24 cellular contexts compared by ENCODE assay signal in genomic region chr22:33518405-33518804, GRCh38.
DNase-seq lines count a peak whose midpoint lies in the region; ATAC-seq, FAIRE-seq and TF ChIP-seq lines count a peak whose summit lies in the region.
"Had no signal": no experiment of that assay in that cellular context is flagged by ENCODE, and none has a peak within 500 bp of the region (broad histone marks: within the 10 kb centered on the region; RNA-seq: fewer than 3 reads in every experiment).

No MANE protein-coding gene starts in this region.

- H3K36me3 ChIP-seq in adipocyte (ENCODE audit: control insufficient read depth, insufficient read depth, low read length, severe bottlenecking) = no peaks in the 10 kb centered on the region
- peaks cover 3% of the 10 kb centered on the region in 2 experiments for H3K36me3 ChIP-seq in trophoblast cell (ENCODE audit: control insufficient read depth in 1 of 2, insufficient read depth in 2 of 2, low read length in 2 of 2)
- H3K36me3 ChIP-seq: BE2C had no signal

- H3K4me1 ChIP-seq in A549 (peaks cover 21% of the 10 kb centered on the region), adipocyte (ENCODE audit: control insufficient read depth, insufficient read depth, low read length) (peaks cover 12% of the 10 kb centered on the region), trophoblast cell (ENCODE audit: control insufficient read depth in 1 of 2, insufficient read depth in 2 of 2, low read length in 2 of 2) (peaks cover 2 to 5% of the 10 kb centered on the region in 2 experiments)
- H3K4me1 ChIP-seq: BE2C had no signal

- H3K36me3 Mint-ChIP-seq in type B pancreatic cell = peaks cover 15% of the 10 kb centered on the region
- H3K36me3 Mint-ChIP-seq: CD14-positive monocyte; CD8-positive, alpha-beta memory T cell had no signal

- POLR2A ChIA-PET in A549 (lab: Yijun Ruan, JAX) = no interaction called here

- H3K9me3 ChIP-seq in A549 (peaks cover 10% of the 10 kb centered on the region), adipocyte (ENCODE audit: control insufficient read depth, low read length) (peaks cover 4% of the 10 kb centered on the region), trophoblast cell (ENCODE audit: insufficient read depth, low read depth, low read length) (peaks cover 3% of the 10 kb centered on the region)
- H3K9me3 ChIP-seq: BE2C had no signal

- WGBS in A549 (ENCODE audit: missing lambda C conversion rate) = 95% methylated on average over 7 of the region's 7 CpGs
- no CpG with 5 or more reads among the region's 7 CpGs for WGBS in trophoblast cell (ENCODE audit: extremely low coverage, insufficient coverage, insufficient read length)

- peak overlapping the region; percentile 19 for H3K27ac Mint-ChIP-seq in type B pancreatic cell
- H3K27ac Mint-ChIP-seq: CD14-positive monocyte; CD4-positive, alpha-beta T cell; CD8-positive, alpha-beta memory T cell; HFFc6 had no signal

- no peak for TF ChIP-seq POLR2A in A549 (IDR thresholded peaks at IDR 0.05; ENCODE audit: low read length)

- no peak overlapping the region for H2AFZ ChIP-seq in trophoblast cell (ENCODE audit: insufficient read depth, low read length, poor library complexity)

- H3K14ac ChIP-seq in trophoblast cell (ENCODE audit: low read length) = no peak overlapping the region

- no peaks in the 10 kb centered on the region for H3K79me1 ChIP-seq in trophoblast cell (ENCODE audit: low read length)

- DNase-seq in A549 (ENCODE audit: low read depth in 1 of 2, low spot score in 1 of 2) (no peak), adipocyte (ENCODE audit: low read depth) (no peak), trophoblast cell (no peak), type B pancreatic cell (ENCODE audit: extremely low spot score, unreplicated experiment) (no peak), NCI-H510A treated with DMSO at 0.1 percent for 48 hours (lab: John Stamatoyannopoulos, UW) (no peak), glomerular visceral epithelial cell (ENCODE audit: extremely low spot score) (no peak)
- DNase-seq: ACHN; AML-193; BE2C; CD4-positive, alpha-beta T cell; CD8-positive, alpha-beta memory T cell; DMS53; DMS79 treated with DMSO at 0.1 percent for 48 hours; GF-D8; H9; HFFc6 had no signal

- FAIRE-seq in A549 (lab: Jason Lieb, UNC) = no peak
- FAIRE-seq: A204.1, GM12891, GM18507, H1 had no signal

- H3K4me3 Mint-ChIP-seq in type B pancreatic cell = no peak overlapping the region
- H3K4me3 Mint-ChIP-seq: CD14-positive monocyte; CD4-positive, alpha-beta T cell; CD8-positive, alpha-beta memory T cell; H9 had no signal

- no peak overlapping the region for H3K18ac ChIP-seq in trophoblast cell (ENCODE audit: low read length)

- H3K27me3 Mint-ChIP-seq in type B pancreatic cell = no peaks in the 10 kb centered on the region
- H3K27me3 Mint-ChIP-seq: CD4-positive, alpha-beta T cell; CD8-positive, alpha-beta memory T cell had no signal

- no peak for TF ChIP-seq RAD21 in A549 (conservative IDR thresholded peaks at IDR 0.05 in 1 of 2, IDR thresholded peaks at IDR 0.05 in 1 of 2)

- H4K91ac ChIP-seq in trophoblast cell (ENCODE audit: low read depth, low read length) = peak overlapping the region; percentile 55

- H3K4me3 ChIP-seq in A549 (no peak overlapping the region), adipocyte (ENCODE audit: low read length) (no peak overlapping the region), trophoblast cell (ENCODE audit: low read depth, low read length) (no peak overlapping the region)
- H3K4me3 ChIP-seq: BLaER1 treated with 17β-estradiol and CSF1 and Interleukin-3, amounts not matched to agents 10 nM and 100 nM had no signal

- no peak overlapping the region for H4K8ac ChIP-seq in trophoblast cell (ENCODE audit: low read depth, low read length)

- H3K4ac ChIP-seq in trophoblast cell (ENCODE audit: low read depth, low read length) = no peak overlapping the region

- H4K12ac ChIP-seq in trophoblast cell (ENCODE audit: low read depth, low read length) = no peak overlapping the region

- no peak overlapping the region for H2BK12ac ChIP-seq in trophoblast cell (ENCODE audit: low read length)

- H3K9ac ChIP-seq in adipocyte (ENCODE audit: low read length) (peak overlapping the region; percentile 28), trophoblast cell (ENCODE audit: low read length) (no peak overlapping the region)

- H3K27ac ChIP-seq in A549 = peak overlapping the region; percentile 53 to 74; a peak in 4 of 6 replicates
- no peak overlapping the region for H3K27ac ChIP-seq in trophoblast cell (ENCODE audit: low read depth, low read length)
- H3K27ac ChIP-seq: 22Rv1 had no signal

- peaks cover 6% of the 10 kb centered on the region for H3K9me3 Mint-ChIP-seq in type B pancreatic cell
- H3K9me3 Mint-ChIP-seq: CD4-positive, alpha-beta T cell had no signal

- ATAC-seq in A549 (no peak), HG02642 (IDR thresholded peaks at IDR 0.05; ENCODE audit: poor library complexity, unreplicated experiment) (no peak)

- H3K27me3 ChIP-seq in adipocyte (replicated peaks; ENCODE audit: control insufficient read depth, insufficient read depth, low read length) (no peaks in the 10 kb centered on the region), trophoblast cell (ENCODE audit: insufficient read depth, low read length) (no peaks in the 10 kb centered on the region)
- H3K27me3 ChIP-seq: BE2C; BLaER1 treated with 17β-estradiol and CSF1 and Interleukin-3, amounts not matched to agents 10 nM and 100 nM had no signal

- H3K4me2 ChIP-seq in A549 (no peak overlapping the region; the same call in 2 of the 3 replicates), trophoblast cell (ENCODE audit: low read length) (no peak overlapping the region)

- CTCF ChIA-PET in A549 (lab: Yijun Ruan, JAX) = interaction anchor here (0.6 to 5.3 kb wide), 21 partner anchors 10 to 400 kb away, joined by 3 to 48 read pairs (median 5); no protein-coding TSS in a partner anchor

- H2AK5ac ChIP-seq in trophoblast cell (ENCODE audit: low read length) = no peak overlapping the region

- no peak for TF ChIP-seq EP300 in A549 (IDR thresholded peaks at IDR 0.05)

- peaks cover 45% of the 10 kb centered on the region for H3K4me1 Mint-ChIP-seq in type B pancreatic cell (ENCODE audit: unreplicated experiment)
- H3K4me1 Mint-ChIP-seq: CD14-positive monocyte had no signal

- no peak overlapping the region for H3K23ac ChIP-seq in trophoblast cell (ENCODE audit: low read length)

- TF ChIP-seq CTCF in A549 (IDR thresholded peaks at IDR 0.05) = no peak
- no peak for TF ChIP-seq CTCF in type B pancreatic cell (conservative IDR thresholded peaks at IDR 0.05)

- no peak overlapping the region for H2BK120ac ChIP-seq in trophoblast cell (ENCODE audit: insufficient read depth, low read length, poor library complexity)

- peak overlapping the region; percentile 8 for H2BK5ac ChIP-seq in trophoblast cell (ENCODE audit: low read depth, low read length, poor library complexity)

- H3K79me2 ChIP-seq in trophoblast cell (ENCODE audit: control insufficient read depth, insufficient read depth, low read length, poor library complexity) = no peaks in the 10 kb centered on the region

TF ChIP-seq in A549, 52 proteins besides CTCF, POLR2A, EP300 and RAD21:
- TF ChIP-seq HOXB5 (CRISPR knock-in tag; IDR thresholded peaks at IDR 0.05) (no peak), EHMT2 (IDR thresholded peaks at IDR 0.05; ENCODE audit: low read depth) (no peak), NFE2L2 (conservative IDR thresholded peaks at IDR 0.05; ENCODE audit: low read length) (no peak), MAFK (IDR thresholded peaks at IDR 0.05; ENCODE audit: partially characterized antibody) (no peak), E2F6 (IDR thresholded peaks at IDR 0.05; ENCODE audit: borderline replicate concordance, low read depth) (no peak), SMC3 (IDR thresholded peaks at IDR 0.05) (no peak), FOXS1 (CRISPR knock-in tag; IDR thresholded peaks at IDR 0.05) (no peak), BHLHE40 (IDR thresholded peaks at IDR 0.05; ENCODE audit: low read depth, low read length) (no peak), POLR2AphosphoS2 (conservative IDR thresholded peaks at IDR 0.05; ENCODE audit: low read length) (no peak), HEYL (CRISPR knock-in tag; IDR thresholded peaks at IDR 0.05) (no peak), RNF2 (IDR thresholded peaks at IDR 0.05; ENCODE audit: borderline replicate concordance, low read depth) (no peak), FOSB (CRISPR knock-in tag; IDR thresholded peaks at IDR 0.05) (no peak), ZC3H11A (IDR thresholded peaks at IDR 0.05) (no peak), CHD4 (IDR thresholded peaks at IDR 0.05; ENCODE audit: borderline replicate concordance) (no peak), PHF8 (IDR thresholded peaks at IDR 0.05; ENCODE audit: borderline replicate concordance, low read depth) (no peak)
TF ChIP-seq in A549: peak in this region for 0.
